ENCODE assay signal across 19 cellular contexts in genomic region chr4:113186960-113187757, GRCh38.
"Had no signal": no experiment of that assay in that cellular context is flagged by ENCODE, and none has a peak within 500 bp of the region (broad histone marks: within the 10 kb centered on the region; RNA-seq: fewer than 3 reads in every experiment).

No MANE protein-coding gene starts in this region.

- H3K4me1 ChIP-seq: lower lobe of right lung, upper lobe of right lung, vagina had no signal

- H3K9me3 ChIP-seq: gastrocnemius medialis, lower lobe of right lung, neutrophil, tibial artery, upper lobe of right lung, vagina had no signal

- FAIRE-seq: endometrium, keratinocyte had no signal

- ATAC-seq: gastrocnemius medialis; lower lobe of right lung; natural killer cell treated with Interleukin-12 subunit alpha and Interleukin-12 subunit beta and Interleukin-15 and Interleukin-18, amount 100 ng/mL, for 72 hours; right cardiac atrium; stimulated activated memory B cell treated with anti-CD40 and anti-IgM and Interleukin-4, amounts not matched to agents 10 μg/mL and 1 μg/mL and 100 μg/mL, for 72 hours; upper lobe of right lung had no signal

- H3K27ac ChIP-seq: epithelial cell of prostate, esophagus muscularis mucosa, gastrocnemius medialis, left ventricle myocardium inferior, lower lobe of right lung, neutrophil, tibial artery, upper lobe of right lung, vagina had no signal

- H3K27me3 ChIP-seq: esophagus muscularis mucosa, gastrocnemius medialis, neutrophil, tibial artery, upper lobe of right lung, vagina had no signal

- DNase-seq: effector memory CD4-positive, alpha-beta T cell; gastrocnemius medialis; immature natural killer cell; left ventricle myocardium inferior; lower lobe of right lung; midbrain; posterior cingulate gyrus; right cardiac atrium; stimulated activated CD4-positive, alpha-beta T cell treated with anti-CD3 and anti-CD28 coated beads, Interleukin-4, amount 100 ng/mL, for 24 hours; tibial artery; upper lobe of right lung had no signal

- H3K4me3 ChIP-seq: esophagus muscularis mucosa, gastrocnemius medialis, left ventricle myocardium inferior, lower lobe of right lung, tibial artery, upper lobe of right lung, vagina had no signal

- H3K36me3 ChIP-seq: esophagus muscularis mucosa, gastrocnemius medialis, left ventricle myocardium inferior, lower lobe of right lung, neutrophil, tibial artery, upper lobe of right lung, vagina had no signal
